Comparison of ENCODE assay signal across 19 cellular contexts in genomic region chr2:205771063-205771462, GRCh38.
DNase-seq lines count a peak whose midpoint lies in the region; ATAC-seq and TF ChIP-seq lines count a peak whose summit lies in the region.
"Had no signal": no experiment of that assay in that cellular context is flagged by ENCODE, and none has a peak within 500 bp of the region (broad histone marks: within the 10 kb centered on the region; RNA-seq: fewer than 3 reads in every experiment).

No MANE protein-coding gene starts in this region.

- H3K9me3 ChIP-seq in gastroesophageal sphincter = no peaks in the 10 kb centered on the region

- TF ChIP-seq EP300 in gastroesophageal sphincter (IDR thresholded peaks at IDR 0.05) = no peak

- H3K36me3 ChIP-seq in gastroesophageal sphincter = peaks cover 0 to 25% of the 10 kb centered on the region in 2 donors

- H3K9me3 Mint-ChIP-seq in nephron progenitor cell = no peaks in the 10 kb centered on the region
- H3K9me3 Mint-ChIP-seq: CD14-positive monocyte; central memory CD8-positive, alpha-beta T cell; stimulated activated naive CD8-positive, alpha-beta T cell treated with anti-CD3 and anti-CD28 coated beads, Interleukin-15, amount 100 ng/mL, for 72 hours had no signal

- H3K4me1 ChIP-seq in gastroesophageal sphincter = peaks cover 27 to 100% (median 39%) of the 10 kb centered on the region in 3 donors

- TF ChIP-seq CTCF in gastroesophageal sphincter (IDR thresholded peaks at IDR 0.05) (no peak), nephron progenitor cell (IDR thresholded peaks at IDR 0.05) (no peak)

- no peak overlapping the region for H3K4me3 ChIP-seq in gastroesophageal sphincter

- H3K4me3 Mint-ChIP-seq in nephron progenitor cell = no peak overlapping the region
- H3K4me3 Mint-ChIP-seq: CD14-positive monocyte; central memory CD8-positive, alpha-beta T cell; stimulated activated naive CD8-positive, alpha-beta T cell treated with anti-CD3 and anti-CD28 coated beads, Interleukin-15, amount 100 ng/mL, for 72 hours had no signal

- peak overlapping the region; percentile 73 for H3K27ac Mint-ChIP-seq in nephron progenitor cell
- H3K27ac Mint-ChIP-seq: stimulated activated naive CD8-positive, alpha-beta T cell treated with anti-CD3 and anti-CD28 coated beads, Interleukin-15, amount 100 ng/mL, for 72 hours had no signal

- peak; percentile 57 for DNase-seq in NCI-H226
- no peak for DNase-seq in nephron progenitor cell
- DNase-seq: activated CD4-positive, alpha-beta T cell treated with anti-CD3 and anti-CD28 coated beads for 4 hours; activated effector memory CD4-positive, alpha-beta T cell treated with Interleukin-2 at 50 U/mL for 16 hours; DMS 273 treated with DMSO at 0.1 percent for 48 hours; effector CD8-positive, alpha-beta T cell; hypothalamus; kidney glomerular epithelial cell; NCI-H1436 treated with DMSO at 0.1 percent for 48 hours; nucleus accumbens; stimulated activated CD4-positive, alpha-beta T cell treated with anti-CD3 and anti-CD28 coated beads, Interleukin-1b, Interleukin-23, amount 100 ng/mL, for 48 hours; stimulated activated naive CD8-positive, alpha-beta T cell treated with anti-CD3 and anti-CD28 coated beads, Interleukin-15, amount 100 ng/mL, for 72 hours had no signal

- TF ChIP-seq POLR2A in gastroesophageal sphincter (IDR thresholded peaks at IDR 0.05) = no peak

- H3K27me3 ChIP-seq in gastroesophageal sphincter = no peaks in the 10 kb centered on the region

- peaks cover 40% of the 10 kb centered on the region for H3K4me1 Mint-ChIP-seq in nephron progenitor cell

- peak; percentile 58 for ATAC-seq in gastroesophageal sphincter
- ATAC-seq in HG03354 (IDR thresholded peaks at IDR 0.05; ENCODE audit: poor library complexity, severe bottlenecking, unreplicated experiment) = no peak
- ATAC-seq in GM19328 (IDR thresholded peaks at IDR 0.05; ENCODE audit: unreplicated experiment) = no peak
- ATAC-seq in HG02798 (IDR thresholded peaks at IDR 0.05; ENCODE audit: poor library complexity, unreplicated experiment) = no peak
- ATAC-seq in HG03135 (IDR thresholded peaks at IDR 0.05; ENCODE audit: unreplicated experiment) = no peak
- ATAC-seq: stimulated activated naive CD8-positive, alpha-beta T cell treated with anti-CD3 and anti-CD28 coated beads, Interleukin-15, amount 100 ng/mL, for 72 hours had no signal

- peaks cover 5% of the 10 kb centered on the region for H3K27me3 Mint-ChIP-seq in nephron progenitor cell (ENCODE audit: low read depth, poor library complexity)

- peak overlapping the region; percentile 83 to 96 (median 90) for H3K27ac ChIP-seq in gastroesophageal sphincter

- WGBS in gastroesophageal sphincter (ENCODE audit: low coverage in 1 of 2), 2 donors = 39 to 62% methylated on average over 9 to 10 of the region's 10 CpGs

- H3K36me3 Mint-ChIP-seq in nephron progenitor cell (ENCODE audit: low read depth) = peaks cover 63% of the 10 kb centered on the region
- H3K36me3 Mint-ChIP-seq: CD14-positive monocyte had no signal
